In genomic region chr16:68444058-68444657, GRCh38 we compare ENCODE assay signal across 10 cellular contexts. TPM values are rescaled to one million over a fixed set of nuclear protein-coding genes. Genes with fewer than 3 reads are reported as not detected.
DNase-seq lines count a peak whose midpoint lies in the region; ATAC-seq and TF ChIP-seq lines count a peak whose summit lies in the region.
"Had no signal": no experiment of that assay in that cellular context is flagged by ENCODE, and none has a peak within 500 bp of the region (broad histone marks: within the 10 kb centered on the region; RNA-seq: fewer than 3 reads in every experiment).

No MANE protein-coding gene starts in this region.

- no peak overlapping the region for H3K9ac ChIP-seq in endodermal cell (ENCODE audit: extremely low read depth, low read length, poor library complexity, severe bottlenecking)
- no peak overlapping the region for H3K9ac ChIP-seq in neuronal stem cell (ENCODE audit: low read depth, low read length, poor library complexity)

- H3K27ac ChIP-seq in GM23338 (ENCODE audit: low read depth) (no peak overlapping the region), endodermal cell (ENCODE audit: low read depth, low read length) (no peak overlapping the region), neuronal stem cell (replicated peaks; ENCODE audit: low read length) (no peak overlapping the region)

- H3F3A ChIP-seq in GM23338 (replicated peaks; ENCODE audit: low read depth), result no peaks in the 10 kb centered on the region

- DNase-seq in GM23338 (ENCODE audit: low spot score), result peak; percentile 84
- peak; percentile 37 for DNase-seq in NB4 (ENCODE audit: low read depth)
- peak; percentile 94 for DNase-seq in endodermal cell
- peak; percentile 65 for DNase-seq in neuronal stem cell (ENCODE audit: low spot score)
- DNase-seq in epidermal melanocyte (ENCODE audit: insufficient read length, low spot score), result no peak
- DNase-seq: aorta, NCI-H2029, T1000 had no signal

- no peak overlapping the region for H3K14ac ChIP-seq in neuronal stem cell (ENCODE audit: low read length)

- peaks cover 9% of the 10 kb centered on the region; the same call in 1 of the 2 replicates for H3K4me1 ChIP-seq in GM23338 (ENCODE audit: insufficient read depth)
- no peaks in the 10 kb centered on the region for H3K4me1 ChIP-seq in endodermal cell (ENCODE audit: control insufficient read depth, insufficient read depth, low read length)
- H3K4me1 ChIP-seq in neuronal stem cell (ENCODE audit: control insufficient read depth in 2 of 2, insufficient read depth in 1 of 2, low read depth in 1 of 2, low read length in 2 of 2), result peaks cover 4 to 8% of the 10 kb centered on the region in 2 donors

- no peaks in the 10 kb centered on the region; the same call in 2 of the 3 replicates for H3K9me3 Mint-ChIP-seq in GM23338
- H3K9me3 Mint-ChIP-seq in endodermal cell, result no peaks in the 10 kb centered on the region

- H3K4me2 ChIP-seq in GM23338 (no peak overlapping the region), neuronal stem cell (ENCODE audit: insufficient read depth, low read length, poor library complexity, severe bottlenecking) (no peak overlapping the region)

- peaks cover 9% of the 10 kb centered on the region for H4K20me1 ChIP-seq in GM23338 (replicated peaks; ENCODE audit: insufficient read depth)

- no peak overlapping the region for H3K4me3 ChIP-seq in GM23338
- no peak overlapping the region for H3K4me3 ChIP-seq in NB4 (ENCODE audit: low read depth, low read length)
- H3K4me3 ChIP-seq in endodermal cell (ENCODE audit: low read length), result no peak overlapping the region
- no peak overlapping the region for H3K4me3 ChIP-seq in neuronal stem cell (ENCODE audit: low read length in 2 of 2)

- H3K4ac ChIP-seq in neuronal stem cell (ENCODE audit: low read length), result no peak overlapping the region

- 10 to 46% methylated on average over 2 to 3 of the region's 3 CpGs for WGBS in endodermal cell (ENCODE audit: insufficient coverage in 1 of 2, insufficient read length in 1 of 2), 2 experiments
- no CpG with 5 or more reads among the region's 3 CpGs for WGBS in neuronal stem cell (ENCODE audit: extremely low coverage in 2 of 2, insufficient read length in 2 of 2, insufficient replicate concordance in 1 of 2), 2 donors

- H3K4me3 Mint-ChIP-seq in GM23338 (no peak overlapping the region), endodermal cell (no peak overlapping the region)

- no peak overlapping the region for H2BK12ac ChIP-seq in neuronal stem cell (ENCODE audit: low read length)

- no peak for TF ChIP-seq POLR2A in NB4 (IDR thresholded peaks at IDR 0.05; ENCODE audit: extremely low read depth, insufficient read length)

- no peak for ATAC-seq in GM23338
- no peak for ATAC-seq in HG03139 (IDR thresholded peaks at IDR 0.05; ENCODE audit: unreplicated experiment)
- ATAC-seq in HG03520 (IDR thresholded peaks at IDR 0.05; ENCODE audit: unreplicated experiment), result no peak

- H3K9me3 ChIP-seq in endodermal cell (ENCODE audit: control insufficient read depth, low read length) (no peaks in the 10 kb centered on the region), neuronal stem cell (replicated peaks in 1 of 2; ENCODE audit: control insufficient read depth in 2 of 2, insufficient read depth in 1 of 2, low read depth in 1 of 2, low read length in 2 of 2) (no peaks in the 10 kb centered on the region)

- no peaks in the 10 kb centered on the region for H3K9me2 ChIP-seq in GM23338 (ENCODE audit: insufficient read depth)

- H2BK15ac ChIP-seq in neuronal stem cell (ENCODE audit: low read length), result no peak overlapping the region

- H4K8ac ChIP-seq in neuronal stem cell (ENCODE audit: low read depth, low read length), result no peak overlapping the region

- no peak overlapping the region for H2AK5ac ChIP-seq in neuronal stem cell (ENCODE audit: low read depth, low read length)

- H3K36me3 ChIP-seq in GM23338 (ENCODE audit: insufficient read depth) (no peaks in the 10 kb centered on the region), endodermal cell (ENCODE audit: control insufficient read depth, insufficient read depth, low read length) (no peaks in the 10 kb centered on the region), neuronal stem cell (replicated peaks in 1 of 2; ENCODE audit: control insufficient read depth in 2 of 2, insufficient read depth in 2 of 2, low read length in 2 of 2) (no peaks in the 10 kb centered on the region)

- H3K27ac Mint-ChIP-seq in GM23338, result no peak overlapping the region
- H3K27ac Mint-ChIP-seq in endodermal cell, result no peak overlapping the region

- no peak overlapping the region for H3K18ac ChIP-seq in neuronal stem cell (ENCODE audit: low read length)

- peaks cover 30% of the 10 kb centered on the region for H3K27me3 ChIP-seq in GM23338 (ENCODE audit: insufficient read depth)
- peaks cover 72% of the 10 kb centered on the region for H3K27me3 ChIP-seq in endodermal cell (ENCODE audit: control insufficient read depth, insufficient read depth, low read length, poor library complexity, severe bottlenecking)
- H3K27me3 ChIP-seq in neuronal stem cell (ENCODE audit: control insufficient read depth in 3 of 3, insufficient read depth in 3 of 3, low read depth in 1 of 3, low read length in 3 of 3), result peaks cover 3 to 40% (median 22%) of the 10 kb centered on the region in 3 experiments

- no peaks in the 10 kb centered on the region for H3K79me2 ChIP-seq in GM23338 (replicated peaks; ENCODE audit: insufficient read depth)

- TF ChIP-seq CTCF in GM23338 (conservative IDR thresholded peaks at IDR 0.05; ENCODE audit: low read depth in 2 of 2) (no peak), NB4 (IDR thresholded peaks at IDR 0.05; ENCODE audit: low read depth, low read length) (no peak), endodermal cell (conservative IDR thresholded peaks at IDR 0.05) (no peak)

- H2BK5ac ChIP-seq in neuronal stem cell (ENCODE audit: low read length), result no peak overlapping the region

- no peak overlapping the region for H2BK120ac ChIP-seq in neuronal stem cell (ENCODE audit: low read depth, low read length)

- H3K79me1 ChIP-seq in neuronal stem cell (ENCODE audit: low read depth, low read length), result no peaks in the 10 kb centered on the region

- no peak overlapping the region for H4K91ac ChIP-seq in neuronal stem cell (ENCODE audit: low read depth, low read length, poor library complexity)

- no peak overlapping the region for H3K23ac ChIP-seq in neuronal stem cell (ENCODE audit: low read depth, low read length, poor library complexity)

- H3K36me3 Mint-ChIP-seq in GM23338 (ENCODE audit: low read depth) (no peaks in the 10 kb centered on the region; the same call in 2 of the 3 replicates), endodermal cell (ENCODE audit: low read depth) (no peaks in the 10 kb centered on the region)

- H2AFZ ChIP-seq in GM23338 (no peak overlapping the region), neuronal stem cell (ENCODE audit: low read length) (no peak overlapping the region)

- H3K27me3 Mint-ChIP-seq in GM23338 (ENCODE audit: insufficient read depth, low read depth, poor library complexity), result peaks cover 36% of the 10 kb centered on the region
- H3K27me3 Mint-ChIP-seq in endodermal cell (ENCODE audit: insufficient read depth), result peaks cover 55% of the 10 kb centered on the region

- H3K4me1 Mint-ChIP-seq in GM23338 (peaks cover 4% of the 10 kb centered on the region; the same call in 2 of the 3 replicates), endodermal cell (peaks cover 2% of the 10 kb centered on the region)

TF ChIP-seq in GM23338, 12 proteins besides CTCF, POLR2A, EP300 and RAD21 (continues in another document):
- TF ChIP-seq, protein P1, sequence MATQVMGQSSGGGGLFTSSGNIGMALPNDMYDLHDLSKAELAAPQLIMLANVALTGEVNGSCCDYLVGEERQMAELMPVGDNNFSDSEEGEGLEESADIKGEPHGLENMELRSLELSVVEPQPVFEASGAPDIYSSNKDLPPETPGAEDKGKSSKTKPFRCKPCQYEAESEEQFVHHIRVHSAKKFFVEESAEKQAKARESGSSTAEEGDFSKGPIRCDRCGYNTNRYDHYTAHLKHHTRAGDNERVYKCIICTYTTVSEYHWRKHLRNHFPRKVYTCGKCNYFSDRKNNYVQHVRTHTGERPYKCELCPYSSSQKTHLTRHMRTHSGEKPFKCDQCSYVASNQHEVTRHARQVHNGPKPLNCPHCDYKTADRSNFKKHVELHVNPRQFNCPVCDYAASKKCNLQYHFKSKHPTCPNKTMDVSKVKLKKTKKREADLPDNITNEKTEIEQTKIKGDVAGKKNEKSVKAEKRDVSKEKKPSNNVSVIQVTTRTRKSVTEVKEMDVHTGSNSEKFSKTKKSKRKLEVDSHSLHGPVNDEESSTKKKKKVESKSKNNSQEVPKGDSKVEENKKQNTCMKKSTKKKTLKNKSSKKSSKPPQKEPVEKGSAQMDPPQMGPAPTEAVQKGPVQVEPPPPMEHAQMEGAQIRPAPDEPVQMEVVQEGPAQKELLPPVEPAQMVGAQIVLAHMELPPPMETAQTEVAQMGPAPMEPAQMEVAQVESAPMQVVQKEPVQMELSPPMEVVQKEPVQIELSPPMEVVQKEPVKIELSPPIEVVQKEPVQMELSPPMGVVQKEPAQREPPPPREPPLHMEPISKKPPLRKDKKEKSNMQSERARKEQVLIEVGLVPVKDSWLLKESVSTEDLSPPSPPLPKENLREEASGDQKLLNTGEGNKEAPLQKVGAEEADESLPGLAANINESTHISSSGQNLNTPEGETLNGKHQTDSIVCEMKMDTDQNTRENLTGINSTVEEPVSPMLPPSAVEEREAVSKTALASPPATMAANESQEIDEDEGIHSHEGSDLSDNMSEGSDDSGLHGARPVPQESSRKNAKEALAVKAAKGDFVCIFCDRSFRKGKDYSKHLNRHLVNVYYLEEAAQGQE (IDR thresholded peaks at IDR 0.05; ENCODE audit: unreplicated experiment), result peak; percentile 94

RNA-seq across cellular contexts. Expression of gene SMPD3, which starts 4.2 kb away (rescaled TPM):
- total RNA-seq in GM23338 (2014; rRNA removed; shearing (Covaris generic)), result 0.31 and 0.83 TPM in 2 replicates
- 0.57 and 0.68 TPM in 2 replicates for polyA plus RNA-seq in GM23338 (2016; fragmentation: Nextera tagmentation; extraction: Ambion mirVana)
- total RNA-seq in endodermal cell, result under 1 TPM in 1 of 2 donors, not detected in 1; 0.07 TPM
- polyA plus RNA-seq in endodermal cell (2013, experiment 1 of 2), result 9.4 TPM
- polyA plus RNA-seq in endodermal cell (2013, experiment 2 of 2), result 7.4 TPM
- 0.21 TPM for polyA plus RNA-seq in neuronal stem cell (2013, experiment 1 of 2)
- 0.15 TPM for polyA plus RNA-seq in neuronal stem cell (2013, experiment 2 of 2)
